ENCODE assay signal across 11 cellular contexts in genomic region chr1:54486864-54487263, GRCh38.
A peak's percentile ranks its signal among the peaks of the same experiment; 100 is the strongest.
DNase-seq lines count a peak whose midpoint lies in the region; ATAC-seq, FAIRE-seq and TF ChIP-seq lines count a peak whose summit lies in the region.
"Had no signal": no experiment of that assay in that cellular context is flagged by ENCODE, and none has a peak within 500 bp of the region (broad histone marks: within the 10 kb centered on the region; RNA-seq: fewer than 3 reads in every experiment).

No MANE protein-coding gene starts in this region.

- WGBS in HUES64, result 35% methylated on average over 7 of the region's 8 CpGs

- H3K9me3 ChIP-seq in CD4-positive, alpha-beta memory T cell (ENCODE audit: control insufficient read depth in 1 of 2, low read length in 2 of 2), result no peaks in the 10 kb centered on the region
- H3K9me3 ChIP-seq in HUES64 (ENCODE audit: insufficient read depth, low read depth, low read length), result no peaks in the 10 kb centered on the region
- H3K9me3 ChIP-seq: ovary had no signal

- H3K4me3 Mint-ChIP-seq in CD4-positive, alpha-beta memory T cell, result peak overlapping the region; percentile 83 to 95 (median 86)
- peak overlapping the region; percentile 91 for H3K4me3 Mint-ChIP-seq in neural crest cell

- POLR2A ChIA-PET in CD4-positive, alpha-beta memory T cell (lab: Charles Lee; ENCODE audit: partially characterized antibody), result interaction anchor here (0.6 to 9.7 kb wide), 16 partner anchors 13 to 434 kb away, joined by 3 to 254 read pairs (median 5); partner anchors contain the start of genes SSBP3, TMEM59 and TTC22

- TF ChIP-seq CTCF in neural crest cell (conservative IDR thresholded peaks at IDR 0.05), result no peak

- FAIRE-seq in RCC 7860 (lab: Jason Lieb, UNC), result no peak

- no peak overlapping the region for H3K27ac ChIP-seq in CD4-positive, alpha-beta memory T cell (ENCODE audit: low read depth, low read length)
- H3K27ac ChIP-seq in HUES64 (ENCODE audit: low read depth, low read length), result no peak overlapping the region
- H3K27ac ChIP-seq in cingulate gyrus (ENCODE audit: low read depth, low read length), result peak overlapping the region; percentile 85

- H3K9me3 Mint-ChIP-seq in CD4-positive, alpha-beta memory T cell, result no peaks in the 10 kb centered on the region
- H3K9me3 Mint-ChIP-seq in neural crest cell, result no peaks in the 10 kb centered on the region

- H3K27me3 Mint-ChIP-seq in CD4-positive, alpha-beta memory T cell, result no peaks in the 10 kb centered on the region
- peaks cover 17% of the 10 kb centered on the region for H3K27me3 Mint-ChIP-seq in neural crest cell (ENCODE audit: low read depth)

- intact Hi-C loops in CD4-positive, alpha-beta memory T cell (cut with micrococcal nuclease), result loop anchor here (5.0 to 10.0 kb wide), 2 partner anchors 285 to 542 kb away; partner anchors contain the start of genes CYB5RL, IFT25, LRRC42 and MRPL37

- no peaks in the 10 kb centered on the region for H3K27me3 ChIP-seq in CD4-positive, alpha-beta memory T cell (ENCODE audit: insufficient read depth, low read length)
- peaks cover 20% of the 10 kb centered on the region for H3K27me3 ChIP-seq in HUES64 (ENCODE audit: insufficient read depth, low read length)
- H3K27me3 ChIP-seq: ovary had no signal

- H3K4me3 ChIP-seq in CD4-positive, alpha-beta memory T cell (ENCODE audit: low read length in 2 of 2), result no peak overlapping the region
- peak overlapping the region; percentile 52; the same call in 1 of the 2 replicates for H3K4me3 ChIP-seq in HUES64 (ENCODE audit: low read length)

- peaks cover 38 to 60% (median 50%) of the 10 kb centered on the region in 4 donors for H3K4me1 Mint-ChIP-seq in CD4-positive, alpha-beta memory T cell
- H3K4me1 Mint-ChIP-seq in neural crest cell, result peaks cover 58% of the 10 kb centered on the region

- no peak for DNase-seq in CD4-positive, alpha-beta memory T cell
- no peak for DNase-seq in neural crest cell (ENCODE audit: low read depth, low spot score)
- DNase-seq in NCI-H226, result no peak
- DNase-seq in RCC 7860 (ENCODE audit: low spot score), result no peak
- DNase-seq: activated CD8-positive, alpha-beta memory T cell treated with anti-CD3 and anti-CD28 coated beads for 24 hours; Karpas-422 had no signal

- H3K27ac Mint-ChIP-seq in CD4-positive, alpha-beta memory T cell, result peak overlapping the region; percentile 21 to 92 (median 88)
- H3K27ac Mint-ChIP-seq in neural crest cell (ENCODE audit: unreplicated experiment), result no peak overlapping the region

- ATAC-seq in GM21723 (IDR thresholded peaks at IDR 0.05; ENCODE audit: unreplicated experiment) (no peak), HG03135 (IDR thresholded peaks at IDR 0.05; ENCODE audit: unreplicated experiment) (no peak)

- CTCF ChIA-PET in CD4-positive, alpha-beta memory T cell (lab: Charles Lee; ENCODE audit: partially characterized antibody), result interaction anchor here (0.9 to 4.0 kb wide), 15 partner anchors 10 to 418 kb away, joined by 3 to 36 read pairs (median 6); partner anchors contain the start of gene SSBP3

- peaks cover 45% of the 10 kb centered on the region for H3K4me1 ChIP-seq in CD4-positive, alpha-beta memory T cell (ENCODE audit: insufficient read depth, low read length)
- H3K4me1 ChIP-seq in HUES64 (ENCODE audit: insufficient read depth, low read length), result peaks cover 32% of the 10 kb centered on the region

- H3K9ac ChIP-seq in HUES64 (ENCODE audit: low read depth, low read length), result no peak overlapping the region

- H3K36me3 ChIP-seq in CD4-positive, alpha-beta memory T cell (ENCODE audit: insufficient read depth, low read length), result no peaks in the 10 kb centered on the region
- no peaks in the 10 kb centered on the region for H3K36me3 ChIP-seq in HUES64 (ENCODE audit: insufficient read depth, low read length)
- H3K36me3 ChIP-seq: ovary had no signal

- H3K36me3 Mint-ChIP-seq in CD4-positive, alpha-beta memory T cell, result peaks cover 0 to 3% of the 10 kb centered on the region in 2 donors
- H3K36me3 Mint-ChIP-seq in neural crest cell (ENCODE audit: low read depth), result no peaks in the 10 kb centered on the region
